ENCODE assay signal across 12 cellular contexts in the genomic region with DNA sequence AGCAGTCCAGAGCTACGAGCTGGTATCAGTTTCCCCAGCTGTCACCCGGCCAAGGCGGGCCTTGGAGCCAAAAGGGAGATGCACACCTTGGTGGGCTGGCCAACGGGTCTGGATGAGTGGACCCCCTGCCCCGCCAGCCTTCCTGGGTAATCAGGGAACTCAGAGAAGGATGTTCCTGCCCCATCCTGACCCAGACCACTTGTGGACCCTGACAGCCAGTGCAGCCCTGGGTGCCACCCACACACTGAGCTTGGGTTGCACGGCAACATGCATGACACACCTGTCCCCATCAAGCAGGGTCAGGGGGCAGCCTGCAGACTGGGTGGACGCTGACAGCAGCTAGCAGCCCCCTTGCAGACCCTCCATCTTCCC. TPM values are rescaled to one million over a fixed set of nuclear protein-coding genes. Genes with fewer than 3 reads are reported as not detected.
DNase-seq lines count a peak whose midpoint lies in the region; ATAC-seq, FAIRE-seq and TF ChIP-seq lines count a peak whose summit lies in the region.
"Had no signal": no experiment of that assay in that cellular context is flagged by ENCODE, and none has a peak within 500 bp of the region (broad histone marks: within the 10 kb centered on the region; RNA-seq: fewer than 3 reads in every experiment).

No MANE protein-coding gene starts in this region.

- 47 to 52% methylated on average over 7 of the region's 7 CpGs for WGBS in GM23248 (ENCODE audit: low coverage in 1 of 2, low lambda C conversion rate in 2 of 2, missing lambda C conversion rate in 2 of 2), 2 experiments
- WGBS in psoas muscle, 3 donors, result 37 to 38% (median 37%) methylated on average over 7 of the region's 7 CpGs

- H3K27ac ChIP-seq in GM23248, result no peak overlapping the region
- no peak overlapping the region for H3K27ac ChIP-seq in Panc1 (ENCODE audit: low read length)
- no peak overlapping the region for H3K27ac ChIP-seq in endothelial cell of umbilical vein (ENCODE audit: insufficient read depth, low read depth, low read length)
- no peak overlapping the region for H3K27ac ChIP-seq in psoas muscle
- H3K27ac ChIP-seq: SJCRH30 had no signal

- no peak for DNase-seq in GM23248
- no peak for DNase-seq in Panc1 (ENCODE audit: low read depth, low spot score)
- no peak for DNase-seq in endothelial cell of umbilical vein (ENCODE audit: low read depth, low spot score)
- no peak for DNase-seq in psoas muscle
- no peak for DNase-seq in A172 (ENCODE audit: low spot score)
- DNase-seq: effector CD4-positive, alpha-beta T cell; NCI-H2029; posterior cingulate gyrus; SJCRH30 had no signal

- CTCF ChIA-PET in Panc1 (lab: Charles Lee), result interaction anchor here (0.6 kb wide), 1 partner anchor 18 kb away, joined by 12 read pairs; no protein-coding TSS in a partner anchor
- CTCF ChIA-PET in endothelial cell of umbilical vein (lab: Charles Lee), result interaction anchor here (0.7 to 1.0 kb wide), 3 partner anchors 10 to 18 kb away, joined by 3 read pairs; no protein-coding TSS in a partner anchor

- dilution Hi-C loops in endothelial cell of umbilical vein (cut with MboI; ENCODE audit: extremely low pct_ligation_motif_present, low sequenced_read_pairs), result no loop called here

- no peaks in the 10 kb centered on the region for H3K9me1 ChIP-seq in endothelial cell of umbilical vein (replicated peaks; ENCODE audit: control insufficient read depth, extremely low read depth, insufficient read depth, low read length)

- TF ChIP-seq POLR2A in endothelial cell of umbilical vein (IDR thresholded peaks at IDR 0.05; ENCODE audit: low read depth, low read length), result no peak

- intact Hi-C loops in Panc1 (cut with micrococcal nuclease; ENCODE audit: unreplicated experiment), result no loop called here
- intact Hi-C loops in endothelial cell of umbilical vein (cut with micrococcal nuclease), result no loop called here
- intact Hi-C loops in psoas muscle (cut with DNase I), result no loop called here

- H3K9me3 ChIP-seq in GM23248 (ENCODE audit: low read depth) (no peaks in the 10 kb centered on the region), Panc1 (ENCODE audit: control insufficient read depth, insufficient read depth, low read depth, low read length) (no peaks in the 10 kb centered on the region), endothelial cell of umbilical vein (replicated peaks; ENCODE audit: control insufficient read depth, insufficient read depth, low read length) (no peaks in the 10 kb centered on the region), psoas muscle (no peaks in the 10 kb centered on the region)
- H3K9me3 ChIP-seq: SJCRH30 had no signal

- FAIRE-seq in endothelial cell of umbilical vein (lab: Jason Lieb, UNC), result no peak

- H3K79me2 ChIP-seq in GM23248 (ENCODE audit: insufficient read depth), result peaks cover 26% of the 10 kb centered on the region
- peaks cover 25% of the 10 kb centered on the region for H3K79me2 ChIP-seq in endothelial cell of umbilical vein (ENCODE audit: control insufficient read depth, insufficient read depth, low read length)

- no peak for ATAC-seq in Panc1
- no peak for ATAC-seq in psoas muscle
- no peak for ATAC-seq in GM19397 (IDR thresholded peaks at IDR 0.05; ENCODE audit: unreplicated experiment)
- no peak for ATAC-seq in HG02885 (IDR thresholded peaks at IDR 0.05; ENCODE audit: poor library complexity, unreplicated experiment)

- no peaks in the 10 kb centered on the region for H3K9me2 ChIP-seq in GM23248 (ENCODE audit: insufficient read depth)

- BruUV-seq in Panc1 (replicated peaks; lab: Mats Ljungman, UMichigan), result no TSS peak
- BruUV-seq in endothelial cell of umbilical vein (replicated peaks; lab: Mats Ljungman, UMichigan), result no TSS peak

- no peaks in the 10 kb centered on the region for H3F3A ChIP-seq in GM23248 (ENCODE audit: insufficient read depth)

- H3K9ac ChIP-seq in GM23248 (peak overlapping the region; percentile 68; the same call in 1 of the 2 replicates), endothelial cell of umbilical vein (replicated peaks; ENCODE audit: extremely low read depth, insufficient read depth, low read length) (no peak overlapping the region)

- TF ChIP-seq CTCF in Panc1 (IDR thresholded peaks at IDR 0.05) (no peak), endothelial cell of umbilical vein (IDR thresholded peaks at IDR 0.05; ENCODE audit: extremely low read depth in 1 of 2, insufficient read depth in 1 of 2, low read depth in 1 of 2, low read length in 2 of 2) (no peak), psoas muscle (IDR thresholded peaks at IDR 0.05) (no peak)

- in situ Hi-C loops in GM23248 (cut with MboI), result no loop called here
- in situ Hi-C loops in Panc1 (cut with HindIII; ENCODE audit: low pct_unique_long_range_greater_than_20kb, low sequenced_read_pairs), result no loop called here

- H3K4me1 ChIP-seq in GM23248 (ENCODE audit: insufficient read depth) (peaks cover 18% of the 10 kb centered on the region), Panc1 (ENCODE audit: control insufficient read depth, insufficient read depth, low read length) (peaks cover 24% of the 10 kb centered on the region), endothelial cell of umbilical vein (ENCODE audit: control insufficient read depth, extremely low read depth, insufficient read depth, low read length) (peaks cover 18% of the 10 kb centered on the region), psoas muscle (peaks cover 17% of the 10 kb centered on the region)

- peaks cover 26% of the 10 kb centered on the region for H3K27me3 ChIP-seq in GM23248 (replicated peaks; ENCODE audit: insufficient read depth)
- no peaks in the 10 kb centered on the region; the same call in 1 of the 2 replicates for H3K27me3 ChIP-seq in Panc1 (ENCODE audit: control insufficient read depth, insufficient read depth, low read length)
- peaks cover 22 to 24% of the 10 kb centered on the region in 2 experiments for H3K27me3 ChIP-seq in endothelial cell of umbilical vein (ENCODE audit: control insufficient read depth in 2 of 2, insufficient read depth in 2 of 2, low read length in 2 of 2)
- peaks cover 0 to 34% (median 13%) of the 10 kb centered on the region in 3 donors for H3K27me3 ChIP-seq in psoas muscle (ENCODE audit: insufficient read depth in 3 of 3, low read length in 2 of 3)

- POLR2A ChIA-PET in Panc1 (lab: Charles Lee), result no interaction called here
- POLR2A ChIA-PET in endothelial cell of umbilical vein (lab: Charles Lee), result no interaction called here

- H4K20me1 ChIP-seq in GM23248 (ENCODE audit: insufficient read depth) (no peaks in the 10 kb centered on the region), endothelial cell of umbilical vein (replicated peaks; ENCODE audit: control insufficient read depth, extremely low read depth, insufficient read depth, low read length) (no peaks in the 10 kb centered on the region)

- peak overlapping the region; percentile 93 for H2AFZ ChIP-seq in GM23248
- H2AFZ ChIP-seq in endothelial cell of umbilical vein (ENCODE audit: low read depth, low read length), result peak overlapping the region; percentile 72

- H3K4me2 ChIP-seq in GM23248 (ENCODE audit: unreplicated experiment) (peak overlapping the region; percentile 79), endothelial cell of umbilical vein (ENCODE audit: insufficient read depth, low read length) (peak overlapping the region; percentile 5)

- H3K36me3 ChIP-seq in GM23248 (ENCODE audit: low read depth) (no peaks in the 10 kb centered on the region), Panc1 (ENCODE audit: control insufficient read depth, insufficient read depth, low read length) (no peaks in the 10 kb centered on the region), endothelial cell of umbilical vein (ENCODE audit: control insufficient read depth in 2 of 2, extremely low read depth in 1 of 2, insufficient read depth in 2 of 2, low read length in 2 of 2) (no peaks in the 10 kb centered on the region), psoas muscle (ENCODE audit: insufficient read depth in 1 of 2, low read depth in 1 of 2) (no peaks in the 10 kb centered on the region)
- H3K36me3 ChIP-seq: SJCRH30 had no signal

- H3K4me3 ChIP-seq in GM23248 (peak overlapping the region; percentile 66; the same call in 1 of the 2 replicates), Panc1 (ENCODE audit: low read depth in 2 of 2, low read length in 2 of 2) (peak overlapping the region; percentile 28 to 41; a peak in 3 of 4 replicates), endothelial cell of umbilical vein (replicated peaks in 1 of 3; ENCODE audit: insufficient read depth in 1 of 3, low read depth in 1 of 3, low read length in 3 of 3) (no peak overlapping the region), psoas muscle (peak overlapping the region; percentile 81)

RNA-seq across cellular contexts. Expression of a gene that starts 8.6 kb away (rescaled TPM):
- total RNA-seq in GM23248 (2014; rRNA removed; shearing (Covaris generic)), result 89.9 and 99.5 TPM in 2 replicates
- polyA plus RNA-seq in GM23248 (2016; fragmentation: Nextera tagmentation; extraction: Ambion mirVana) (113 and 115 TPM in 2 replicates), endothelial cell of umbilical vein (78.0 and 80.0 TPM in 2 replicates), psoas muscle (10 to 100 TPM in 2 of 3 donors, 1 to 10 TPM in 1; 7.5 to 20.1 (median 10.8) TPM)
- total RNA-seq in Panc1 (2021; ENCODE audit: unreplicated experiment) (162 TPM), endothelial cell of umbilical vein (94.5 and 102 TPM in 2 replicates), psoas muscle (10 to 100 TPM in 2 of 4 donors, 1 to 10 TPM in 2; 7.3 to 23.1 (median 13.0) TPM)
- polyA plus RNA-seq in Panc1 (2012; ENCODE audit: insufficient read length), result 323 TPM
- polyA plus RNA-seq in endothelial cell of umbilical vein (2011; cell fraction: cytosol; rRNA removed), result 53.3 and 64.5 TPM in 2 replicates
- polyA plus RNA-seq in endothelial cell of umbilical vein (2011; cell fraction: nucleus; rRNA removed), result 30.5 and 34.5 TPM in 2 replicates
- polyA plus RNA-seq in endothelial cell of umbilical vein (2012), result 48.5 and 55.1 TPM in 2 replicates
- polyA minus RNA-seq in endothelial cell of umbilical vein, result 42.0 and 44.0 TPM in 2 replicates
- 35.6 TPM for polyA minus RNA-seq in endothelial cell of umbilical vein (2011; cell fraction: cytosol; rRNA and poly(A)+ RNA removed)
- polyA minus RNA-seq in endothelial cell of umbilical vein (2011; cell fraction: nucleus; rRNA and poly(A)+ RNA removed), result 8.2 and 9.9 TPM in 2 replicates
- total RNA-seq in A172 (2014; rRNA removed; shearing (Covaris generic)), result 62.6 and 83.8 TPM in 2 replicates

RNA-seq across cellular contexts. Expression of a gene that starts 19.8 kb away (rescaled TPM):
- not detected in 2 replicates for total RNA-seq in GM23248 (2014; rRNA removed; shearing (Covaris generic))
- polyA plus RNA-seq in GM23248 (2016; fragmentation: Nextera tagmentation; extraction: Ambion mirVana) (not detected in 2 replicates), endothelial cell of umbilical vein (not detected in 2 replicates), psoas muscle (not detected)
- total RNA-seq in Panc1 (2021; ENCODE audit: unreplicated experiment) (0.23 TPM), endothelial cell of umbilical vein (not detected in 2 replicates), psoas muscle (not detected)
- not detected for polyA plus RNA-seq in Panc1 (2012; ENCODE audit: insufficient read length)
- not detected in 2 replicates for polyA plus RNA-seq in endothelial cell of umbilical vein (2011; cell fraction: cytosol; rRNA removed)
- polyA plus RNA-seq in endothelial cell of umbilical vein (2011; cell fraction: nucleus; rRNA removed), result not detected in 2 replicates
- polyA plus RNA-seq in endothelial cell of umbilical vein (2012), result not detected in 2 replicates
- polyA minus RNA-seq in endothelial cell of umbilical vein, result not detected in 2 replicates
- not detected for polyA minus RNA-seq in endothelial cell of umbilical vein (2011; cell fraction: cytosol; rRNA and poly(A)+ RNA removed)
- polyA minus RNA-seq in endothelial cell of umbilical vein (2011; cell fraction: nucleus; rRNA and poly(A)+ RNA removed), result not detected in 2 replicates
- total RNA-seq in A172 (2014; rRNA removed; shearing (Covaris generic)), result not detected in 2 replicates
- total RNA-seq: kidney epithelial cell, SJCRH30 had no signal

RNA-seq across cellular contexts. Expression of a gene that starts 25.5 kb away (rescaled TPM):
- total RNA-seq in GM23248 (2014; rRNA removed; shearing (Covaris generic)), result 18.6 and 23.0 TPM in 2 replicates
- polyA plus RNA-seq in GM23248 (2016; fragmentation: Nextera tagmentation; extraction: Ambion mirVana), result 12.3 and 12.6 TPM in 2 replicates
- 13.1 TPM for total RNA-seq in Panc1 (2021; ENCODE audit: unreplicated experiment)
- polyA plus RNA-seq in Panc1 (2012; ENCODE audit: insufficient read length), result 18.3 TPM
- total RNA-seq in endothelial cell of umbilical vein, result 18.4 and 21.9 TPM in 2 replicates
- polyA plus RNA-seq in endothelial cell of umbilical vein, result 20.1 and 22.8 TPM in 2 replicates
- 16.5 and 20.9 TPM in 2 replicates for polyA plus RNA-seq in endothelial cell of umbilical vein (2011; cell fraction: cytosol; rRNA removed)
- 18.2 and 19.2 TPM in 2 replicates for polyA plus RNA-seq in endothelial cell of umbilical vein (2011; cell fraction: nucleus; rRNA removed)
- polyA plus RNA-seq in endothelial cell of umbilical vein (2012), result 14.6 and 15.4 TPM in 2 replicates
- 6.6 and 7.9 TPM in 2 replicates for polyA minus RNA-seq in endothelial cell of umbilical vein
- 3.6 TPM for polyA minus RNA-seq in endothelial cell of umbilical vein (2011; cell fraction: cytosol; rRNA and poly(A)+ RNA removed)
- 2.5 and 5.6 TPM in 2 replicates for polyA minus RNA-seq in endothelial cell of umbilical vein (2011; cell fraction: nucleus; rRNA and poly(A)+ RNA removed)
- 10 to 100 TPM in 3 of 4 donors, 1 to 10 TPM in 1; 7.9 to 14.0 (median 10.9) TPM for total RNA-seq in psoas muscle
- polyA plus RNA-seq in psoas muscle, result 10 to 100 TPM in 2 of 3 donors, 1 to 10 TPM in 1; 9.3 to 13.6 (median 12.6) TPM
- total RNA-seq in A172 (2014; rRNA removed; shearing (Covaris generic)), result 12.0 and 12.8 TPM in 2 replicates

RNA-seq across cellular contexts. Expression of a gene that starts 38.8 kb away (rescaled TPM):
- total RNA-seq in GM23248 (2014; rRNA removed; shearing (Covaris generic)), result not detected in 2 replicates
- polyA plus RNA-seq in GM23248 (2016; fragmentation: Nextera tagmentation; extraction: Ambion mirVana), result not detected in 2 replicates
- not detected for total RNA-seq in Panc1 (2021; ENCODE audit: unreplicated experiment)
- polyA plus RNA-seq in Panc1 (2012; ENCODE audit: insufficient read length), result not detected
- not detected in 2 replicates for total RNA-seq in endothelial cell of umbilical vein
- polyA plus RNA-seq in endothelial cell of umbilical vein, result not detected in 2 replicates
- polyA plus RNA-seq in endothelial cell of umbilical vein (2011; cell fraction: cytosol; rRNA removed), result not detected in 2 replicates
- not detected in 2 replicates for polyA plus RNA-seq in endothelial cell of umbilical vein (2011; cell fraction: nucleus; rRNA removed)
- not detected in 2 replicates for polyA plus RNA-seq in endothelial cell of umbilical vein (2012)
- polyA minus RNA-seq in endothelial cell of umbilical vein, result not detected in 2 replicates
- polyA minus RNA-seq in endothelial cell of umbilical vein (2011; cell fraction: cytosol; rRNA and poly(A)+ RNA removed), result not detected
- not detected in 2 replicates for polyA minus RNA-seq in endothelial cell of umbilical vein (2011; cell fraction: nucleus; rRNA and poly(A)+ RNA removed)
- total RNA-seq in psoas muscle, result under 1 TPM in 1 of 4 donors, not detected in 3; 0.32 TPM
- under 1 TPM; 0.14 to 0.32 (median 0.23) TPM for polyA plus RNA-seq in psoas muscle
- total RNA-seq in A172 (2014; rRNA removed; shearing (Covaris generic)), result not detected in 2 replicates
- total RNA-seq: kidney epithelial cell, SJCRH30 had no signal

RNA-seq across cellular contexts. Expression of a gene that starts 47.7 kb away (rescaled TPM):
- total RNA-seq in GM23248 (2014; rRNA removed; shearing (Covaris generic)), result 42.7 and 43.6 TPM in 2 replicates
- 25.6 and 27.1 TPM in 2 replicates for polyA plus RNA-seq in GM23248 (2016; fragmentation: Nextera tagmentation; extraction: Ambion mirVana)
- 35.1 TPM for total RNA-seq in Panc1 (2021; ENCODE audit: unreplicated experiment)
- 42.4 TPM for polyA plus RNA-seq in Panc1 (2012; ENCODE audit: insufficient read length)
- total RNA-seq in endothelial cell of umbilical vein, result 44.8 and 49.6 TPM in 2 replicates
- polyA plus RNA-seq in endothelial cell of umbilical vein, result 51.2 and 61.7 TPM in 2 replicates
- polyA plus RNA-seq in endothelial cell of umbilical vein (2011; cell fraction: cytosol; rRNA removed), result 47.7 and 50.7 TPM in 2 replicates
- polyA plus RNA-seq in endothelial cell of umbilical vein (2011; cell fraction: nucleus; rRNA removed), result 41.7 and 53.7 TPM in 2 replicates
- polyA plus RNA-seq in endothelial cell of umbilical vein (2012), result 27.3 and 36.4 TPM in 2 replicates
- 46.5 and 74.1 TPM in 2 replicates for polyA minus RNA-seq in endothelial cell of umbilical vein
- polyA minus RNA-seq in endothelial cell of umbilical vein (2011; cell fraction: cytosol; rRNA and poly(A)+ RNA removed), result 13.5 TPM
- 29.0 and 29.3 TPM in 2 replicates for polyA minus RNA-seq in endothelial cell of umbilical vein (2011; cell fraction: nucleus; rRNA and poly(A)+ RNA removed)
- 10 to 100 TPM; 13.1 to 27.6 (median 25.9) TPM for total RNA-seq in psoas muscle
- 10 to 100 TPM; 13.2 to 24.5 (median 15.0) TPM for polyA plus RNA-seq in psoas muscle
- 15.6 and 22.8 TPM in 2 replicates for total RNA-seq in A172 (2014; rRNA removed; shearing (Covaris generic))

Comparison
In these comparisons a context has a peak if more than half of its experiments do, and no peak if none do; other contexts are left out.
1. H3K4me3 ChIP-seq: peak in GM23248 (single experiment), Panc1 (2 of 2) and psoas muscle (single experiment); none in endothelial cell of umbilical vein (0 of 3).